ENCODE assay signal across 17 cellular contexts in genomic region chr3:21672303-21672702, GRCh38.
DNase-seq lines count a peak whose midpoint lies in the region; ATAC-seq and TF ChIP-seq lines count a peak whose summit lies in the region.
"Had no signal": no experiment of that assay in that cellular context is flagged by ENCODE, and none has a peak within 500 bp of the region (broad histone marks: within the 10 kb centered on the region; RNA-seq: fewer than 3 reads in every experiment).

No MANE protein-coding gene starts in this region.

- no peaks in the 10 kb centered on the region for H3K9me3 ChIP-seq in adipocyte (ENCODE audit: control insufficient read depth, low read length)
- no peaks in the 10 kb centered on the region for H3K9me3 ChIP-seq in gastroesophageal sphincter
- H3K9me3 ChIP-seq in tibial artery, result no peaks in the 10 kb centered on the region
- H3K9me3 ChIP-seq in esophagus muscularis mucosa, result no peaks in the 10 kb centered on the region
- no peaks in the 10 kb centered on the region for H3K9me3 ChIP-seq in prostate gland

- DNase-seq in NCI-H82 (lab: John Stamatoyannopoulos, UW), result peak; percentile 18
- DNase-seq in NCI-H82 treated with DMSO at 0.1 percent for 48 hours (lab: John Stamatoyannopoulos, UW; ENCODE audit: unreplicated experiment), result no peak
- DNase-seq in adipocyte (ENCODE audit: low read depth), result peak; percentile 68
- DNase-seq in tibial artery, result no peak
- DNase-seq in esophagus muscularis mucosa (ENCODE audit: extremely low spot score), result no peak
- no peak for DNase-seq in prostate gland (ENCODE audit: low spot score)
- DNase-seq: activated effector memory CD4-positive, alpha-beta T cell treated with Interleukin-2 at 50 U/mL for 16 hours; DND-41; immature natural killer cell; NCI-H2171; occipital lobe; RPMI8226 had no signal

- TF ChIP-seq EP300 in gastroesophageal sphincter (IDR thresholded peaks at IDR 0.05), result no peak
- no peak for TF ChIP-seq EP300 in esophagus muscularis mucosa (IDR thresholded peaks at IDR 0.05)

- TF ChIP-seq CTCF in gastroesophageal sphincter (IDR thresholded peaks at IDR 0.05) (no peak), tibial artery (IDR thresholded peaks at IDR 0.05) (no peak), esophagus muscularis mucosa (IDR thresholded peaks at IDR 0.05) (no peak), prostate gland (IDR thresholded peaks at IDR 0.05) (no peak)

- WGBS in gastroesophageal sphincter (ENCODE audit: low coverage in 1 of 2), 2 donors, result 13 to 33% methylated on average over 1 of the region's 1 CpG
- WGBS in esophagus muscularis mucosa, result 40% methylated on average over 1 of the region's 1 CpG
- 81% methylated on average over 1 of the region's 1 CpG for WGBS in prostate gland

- no peaks in the 10 kb centered on the region for H3K36me3 ChIP-seq in adipocyte (ENCODE audit: control insufficient read depth, insufficient read depth, low read length, severe bottlenecking)
- H3K36me3 ChIP-seq in gastroesophageal sphincter, result no peaks in the 10 kb centered on the region
- H3K36me3 ChIP-seq in tibial artery, result no peaks in the 10 kb centered on the region
- no peaks in the 10 kb centered on the region for H3K36me3 ChIP-seq in esophagus muscularis mucosa
- no peaks in the 10 kb centered on the region for H3K36me3 ChIP-seq in prostate gland

- intact Hi-C loops in tibial artery (cut with DNase I; ENCODE audit: low total_unique reads) (no loop called here), esophagus muscularis mucosa (cut with DNase I) (no loop called here), prostate gland (cut with DNase I) (no loop called here)

- H3K4me3 ChIP-seq in adipocyte (ENCODE audit: low read length) (peak overlapping the region; percentile 4), gastroesophageal sphincter (no peak overlapping the region), tibial artery (no peak overlapping the region), esophagus muscularis mucosa (no peak overlapping the region), prostate gland (no peak overlapping the region)

- TF ChIP-seq POLR2A in gastroesophageal sphincter (IDR thresholded peaks at IDR 0.05), result no peak
- no peak for TF ChIP-seq POLR2A in esophagus muscularis mucosa (IDR thresholded peaks at IDR 0.05; ENCODE audit: low read depth)
- TF ChIP-seq POLR2A in prostate gland (IDR thresholded peaks at IDR 0.05), result no peak

- H3K4me1 ChIP-seq in adipocyte (ENCODE audit: control insufficient read depth, insufficient read depth, low read length) (peaks cover 21% of the 10 kb centered on the region), gastroesophageal sphincter (peaks cover 0 to 42% (median 6%) of the 10 kb centered on the region in 3 donors), tibial artery (peaks cover 0 to 70% (median 10%) of the 10 kb centered on the region in 4 donors), esophagus muscularis mucosa (peaks cover 0 to 68% (median 40%) of the 10 kb centered on the region in 4 donors), prostate gland (replicated peaks) (no peaks in the 10 kb centered on the region)

- no peak overlapping the region for H3K9ac ChIP-seq in adipocyte (ENCODE audit: low read length)
- H3K9ac ChIP-seq: KMS-11 had no signal

- H3K27me3 ChIP-seq in adipocyte (replicated peaks; ENCODE audit: control insufficient read depth, insufficient read depth, low read length), result no peaks in the 10 kb centered on the region
- H3K27me3 ChIP-seq in gastroesophageal sphincter, result no peaks in the 10 kb centered on the region
- H3K27me3 ChIP-seq in tibial artery, result no peaks in the 10 kb centered on the region
- no peaks in the 10 kb centered on the region for H3K27me3 ChIP-seq in esophagus muscularis mucosa
- H3K27me3 ChIP-seq in prostate gland (replicated peaks; ENCODE audit: insufficient read depth), result no peaks in the 10 kb centered on the region

- ATAC-seq in gastroesophageal sphincter, result peak; percentile 56
- no peak for ATAC-seq in HG02623 (IDR thresholded peaks at IDR 0.05; ENCODE audit: unreplicated experiment)
- ATAC-seq: activated CD4-positive, CD25-positive, alpha-beta regulatory T cell treated with anti-CD3 and anti-CD28 coated beads, Interleukin-2, amount 50 U/mL, for 24 hours had no signal

- H3K27ac ChIP-seq in gastroesophageal sphincter (no peak overlapping the region), tibial artery (peak overlapping the region; percentile 2 to 25), esophagus muscularis mucosa (replicated peaks in 1 of 4) (no peak overlapping the region), prostate gland (no peak overlapping the region)
- H3K27ac ChIP-seq: 22Rv1, KMS-11 had no signal

Comparison
In these comparisons a context has a peak if more than half of its experiments do, and no peak if none do; other contexts are left out.
1. DNase-seq: peak in NCI-H82 (single experiment) and adipocyte (single experiment); none in NCI-H82 treated with DMSO at 0.1 percent for 48 hours (single experiment), tibial artery (0 of 2), esophagus muscularis mucosa (single experiment) and prostate gland (single experiment).
2. H3K27ac ChIP-seq: peak in tibial artery (2 of 2); none in gastroesophageal sphincter (0 of 4), esophagus muscularis mucosa (0 of 4) and prostate gland (0 of 2).